ENCODE assay signal across 22 cellular contexts in the genomic region with DNA sequence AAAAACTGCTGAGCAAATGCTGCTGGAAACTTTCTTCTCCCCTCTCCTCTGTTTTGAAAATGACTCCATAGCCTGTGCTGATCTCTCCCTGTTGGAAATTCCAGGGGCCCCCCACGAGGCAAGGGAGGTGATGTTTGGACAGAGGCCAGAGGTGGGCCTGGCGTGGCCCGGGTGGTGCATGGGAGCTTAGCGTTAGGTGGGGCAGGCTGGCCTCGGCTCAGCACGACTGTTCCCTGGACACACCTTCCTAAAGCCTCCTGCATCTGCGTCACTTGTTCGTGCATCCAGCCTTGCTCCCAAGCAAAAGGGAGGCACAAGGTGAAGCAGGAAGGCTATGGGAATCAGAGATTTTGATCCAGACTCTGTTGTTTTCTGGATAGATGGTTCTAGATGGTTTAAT.
"Had no signal": no experiment of that assay in that cellular context is flagged by ENCODE, and none has a peak within 500 bp of the region (broad histone marks: within the 10 kb centered on the region; RNA-seq: fewer than 3 reads in every experiment).

No MANE protein-coding gene starts in this region.

- H3K4me3 ChIP-seq: pancreas, psoas muscle, right lobe of liver, sigmoid colon, stomach, thoracic aorta, thyroid gland, tibial nerve, upper lobe of left lung, vagina had no signal

- H3K27me3 ChIP-seq: pancreas, right lobe of liver, sigmoid colon, thyroid gland, tibial nerve, upper lobe of left lung, vagina had no signal

- DNase-seq: naive B cell; naive thymus-derived CD8-positive, alpha-beta T cell; nephron progenitor cell; occipital lobe; pancreas; psoas muscle; right cardiac atrium; right lobe of liver; small intestine; stimulated activated CD4-positive, alpha-beta T cell treated with anti-CD3 and anti-CD28 coated beads, Interleukin-12 subunit alpha, Interleukin-12 subunit beta, amount 100 ng/mL, for 4 hours; stimulated activated CD4-positive, alpha-beta T cell treated with anti-CD3 and anti-CD28 coated beads, Interleukin-1b, Interleukin-23, amount 100 ng/mL, for 48 hours; stimulated activated CD4-positive, alpha-beta T cell treated with anti-CD3 and anti-CD28 coated beads, Interleukin-4, amount 100 ng/mL, for 24 hours; stimulated activated naive B cell treated with anti-CD40 and anti-IgM and Interleukin-4, amounts not matched to agents 10 μg/mL and 1 μg/mL and 100 μg/mL, for 72 hours; stimulated activated naive CD4-positive, alpha-beta T cell treated with Interleukin-2 at 50 U/mL for 16 hours; stomach; thyroid gland; trophoblast cell; upper lobe of left lung had no signal

- H3K36me3 ChIP-seq: pancreas, right lobe of liver, thoracic aorta, thyroid gland, tibial nerve, upper lobe of left lung, vagina had no signal

- H3K4me1 ChIP-seq: psoas muscle, right lobe of liver, sigmoid colon, stomach, tibial nerve, upper lobe of left lung, vagina had no signal

- H3K9me3 ChIP-seq: pancreas, psoas muscle, right lobe of liver, sigmoid colon, stomach, thoracic aorta, thyroid gland, tibial nerve, upper lobe of left lung, vagina had no signal

- H3K27ac ChIP-seq: pancreas, psoas muscle, right lobe of liver, sigmoid colon, stomach, thoracic aorta, thyroid gland, tibial nerve, upper lobe of left lung, vagina had no signal
